15 cellular contexts compared by ENCODE assay signal in genomic region chr9:112233769-112234168, GRCh38. TPM values are rescaled to one million over a fixed set of nuclear protein-coding genes. Genes with fewer than 3 reads are reported as not detected.
DNase-seq lines count a peak whose midpoint lies in the region; ATAC-seq, FAIRE-seq and TF ChIP-seq lines count a peak whose summit lies in the region.
"Had no signal": no experiment of that assay in that cellular context is flagged by ENCODE, and none has a peak within 500 bp of the region (broad histone marks: within the 10 kb centered on the region; RNA-seq: fewer than 3 reads in every experiment).

No MANE protein-coding gene starts in this region.

- no peak overlapping the region for H3K27ac ChIP-seq in gastroesophageal sphincter
- H3K27ac ChIP-seq: BLaER1 treated with 17β-estradiol and CSF1 and Interleukin-3, amounts not matched to agents 10 nM and 100 nM had no signal

- DNase-seq in AG08396 (ENCODE audit: low spot score) (peak; percentile 10), HT1080 (ENCODE audit: low read depth) (peak; percentile 32), bronchial epithelial cell (ENCODE audit: low read depth) (peak; percentile 64), left colon (no peak), SW 1271 (lab: John Stamatoyannopoulos, UW) (no peak), H7 (no peak)
- DNase-seq: activated gamma-delta T cell, DND-41, NCI-H2107, SIG-M5 had no signal

- ATAC-seq in left colon (peak; percentile 21), gastroesophageal sphincter (no peak), HG02870 (IDR thresholded peaks at IDR 0.05; ENCODE audit: unreplicated experiment) (no peak)

- no peaks in the 10 kb centered on the region for H3K4me1 ChIP-seq in gastroesophageal sphincter
- H3K4me1 ChIP-seq: BLaER1 treated with 17β-estradiol and CSF1 and Interleukin-3, amounts not matched to agents 10 nM and 100 nM had no signal

- no peak for TF ChIP-seq POLR2A in gastroesophageal sphincter (IDR thresholded peaks at IDR 0.05)

- H3K36me3 ChIP-seq in bronchial epithelial cell (ENCODE audit: control insufficient read depth, insufficient read depth, low read length) (peaks cover 3% of the 10 kb centered on the region), H7 (replicated peaks; ENCODE audit: control insufficient read depth, insufficient read depth, low read length) (no peaks in the 10 kb centered on the region), gastroesophageal sphincter (peaks cover 0 to 20% of the 10 kb centered on the region in 2 donors)

- intact Hi-C loops in left colon (cut with DNase I, micrococcal nuclease), result no loop called here

- no peak for TF ChIP-seq EP300 in gastroesophageal sphincter (IDR thresholded peaks at IDR 0.05)

- H3K27me3 ChIP-seq in bronchial epithelial cell (ENCODE audit: control insufficient read depth, insufficient read depth, low read length) (no peaks in the 10 kb centered on the region), H7 (ENCODE audit: control insufficient read depth, insufficient read depth, low read length) (no peaks in the 10 kb centered on the region), gastroesophageal sphincter (no peaks in the 10 kb centered on the region)
- H3K27me3 ChIP-seq: BLaER1 treated with 17β-estradiol and CSF1 and Interleukin-3, amounts not matched to agents 10 nM and 100 nM had no signal

- H3K4me3 ChIP-seq in bronchial epithelial cell (ENCODE audit: low read depth, low read length), result no peak overlapping the region
- H3K4me3 ChIP-seq in H7 (ENCODE audit: insufficient read depth, low read depth, low read length), result no peak overlapping the region
- no peak overlapping the region for H3K4me3 ChIP-seq in gastroesophageal sphincter
- H3K4me3 ChIP-seq: BLaER1 treated with 17β-estradiol and CSF1 and Interleukin-3, amounts not matched to agents 10 nM and 100 nM had no signal

- H3K9me3 ChIP-seq in gastroesophageal sphincter, result no peaks in the 10 kb centered on the region
- H3K9me3 ChIP-seq: BLaER1 treated with 17β-estradiol and CSF1 and Interleukin-3, amounts not matched to agents 10 nM and 100 nM had no signal

- TF ChIP-seq CTCF in bronchial epithelial cell (IDR thresholded peaks at IDR 0.05; ENCODE audit: insufficient read depth, low read length, severe bottlenecking) (no peak), gastroesophageal sphincter (IDR thresholded peaks at IDR 0.05) (no peak)

- WGBS in gastroesophageal sphincter (ENCODE audit: low coverage in 1 of 2), 2 donors, result 100% methylated on average over 1 of the region's 1 CpG

- FAIRE-seq in bronchial epithelial cell (lab: Jason Lieb, UNC), result no peak
- FAIRE-seq: frontal cortex, islet of Langerhans had no signal

RNA-seq across cellular contexts. Expression of gene SUSD1, which starts 58.7 kb away (rescaled TPM):
- total RNA-seq in HT1080 (2014; rRNA removed; shearing (Covaris generic)), result 1.2 and 2.1 TPM in 2 replicates
- polyA plus RNA-seq in HT1080 (2015; cell fraction: cytosol; rRNA removed), result 2.9 and 4.2 TPM in 2 replicates
- 3.1 and 3.9 TPM in 2 replicates for polyA plus RNA-seq in HT1080 (2015; cell fraction: nucleus; rRNA removed)
- total RNA-seq in bronchial epithelial cell (6.9 and 9.0 TPM in 2 replicates), left colon (10 to 100 TPM; 22.9 to 27.4 TPM), gastroesophageal sphincter (10 to 100 TPM in 1 of 4 donors, 1 to 10 TPM in 3; 5.9 to 10.0 (median 7.4) TPM)
- 3.0 and 3.5 TPM in 2 replicates for total RNA-seq in H7 (2014; rRNA removed; shearing (Covaris generic))

Comparison
In these comparisons a context has a peak if more than half of its experiments do, and no peak if none do; other contexts are left out.
1. DNase-seq: peak in AG08396 (single experiment), HT1080 (single experiment) and bronchial epithelial cell (single experiment); none in left colon (0 of 2), SW 1271 (0 of 2) and H7 (single experiment).